ENCODE assay signal across 20 cellular contexts in the genomic region with DNA sequence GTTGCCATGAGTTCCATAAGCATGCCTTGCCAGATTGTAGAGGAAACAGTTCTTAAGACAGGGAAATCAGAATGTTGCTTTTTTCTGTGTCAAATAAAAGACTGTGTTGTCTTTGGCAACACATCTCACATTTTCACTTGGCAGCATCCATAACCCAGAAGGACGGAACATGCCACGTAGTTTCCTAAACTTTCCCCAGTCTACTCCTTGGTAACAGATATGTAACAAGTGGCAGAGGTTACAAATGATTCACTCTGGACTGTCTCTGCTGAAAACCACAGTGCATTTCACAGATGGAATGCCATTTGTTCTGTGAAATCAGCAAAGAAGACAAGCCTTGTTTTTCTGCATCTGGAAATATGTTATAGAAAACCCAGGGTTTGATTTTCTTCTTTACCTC.
A peak's percentile ranks its signal among the peaks of the same experiment; 100 is the strongest.
DNase-seq lines count a peak whose midpoint lies in the region; ATAC-seq and TF ChIP-seq lines count a peak whose summit lies in the region.
"Had no signal": no experiment of that assay in that cellular context is flagged by ENCODE, and none has a peak within 500 bp of the region (broad histone marks: within the 10 kb centered on the region; RNA-seq: fewer than 3 reads in every experiment).

No MANE protein-coding gene starts in this region.

- TF ChIP-seq CTCF in WERI-Rb-1 (IDR thresholded peaks at IDR 0.05; ENCODE audit: low read depth, low read length) (no peak), fibroblast of pulmonary artery (IDR thresholded peaks at IDR 0.05; ENCODE audit: low read length, missing control alignments) (no peak)

- no peak for ATAC-seq in stimulated activated naive CD8-positive, alpha-beta T cell treated with anti-CD3 and anti-CD28 coated beads, Interleukin-15, Interleukin-2, amounts not matched to agents 100 U/mL and 50 U/mL, for 24 hours
- ATAC-seq: HCT116; right lobe of liver; stimulated activated naive CD8-positive, alpha-beta T cell treated with anti-CD3 and anti-CD28 coated beads, Interleukin-15, amount 100 ng/mL, for 72 hours; T-cell had no signal

- peak overlapping the region; percentile 63 for H3K27ac ChIP-seq in WERI-Rb-1
- H3K27ac ChIP-seq: colonic mucosa, PC-9, right lobe of liver had no signal

- H3K36me3 ChIP-seq in WERI-Rb-1, result no peaks in the 10 kb centered on the region
- H3K36me3 ChIP-seq: colonic mucosa, right lobe of liver had no signal

- H3K27me3 ChIP-seq in WERI-Rb-1 (ENCODE audit: insufficient read depth, low read depth, severe bottlenecking), result no peaks in the 10 kb centered on the region
- H3K27me3 ChIP-seq: colonic mucosa, right lobe of liver had no signal

- no peaks in the 10 kb centered on the region for H3K9me3 ChIP-seq in WERI-Rb-1 (ENCODE audit: severe bottlenecking)
- H3K9me3 ChIP-seq: colonic mucosa, right lobe of liver had no signal

- H3K4me3 ChIP-seq in WERI-Rb-1 (ENCODE audit: low read depth, low read length) (no peak overlapping the region), fibroblast of pulmonary artery (replicated peaks; ENCODE audit: low read depth, low read length) (no peak overlapping the region), skeletal muscle cell (ENCODE audit: low read depth, low read length) (no peak overlapping the region)
- H3K4me3 ChIP-seq: colonic mucosa, PC-9, right lobe of liver had no signal

- peak; percentile 14 for DNase-seq in GM04504 (ENCODE audit: low read depth)
- DNase-seq in WERI-Rb-1, result no peak
- DNase-seq in fibroblast of pulmonary artery (ENCODE audit: low read depth), result peak; percentile 59
- peak; percentile 79 for DNase-seq in skeletal muscle cell (ENCODE audit: low read depth)
- no peak for DNase-seq in stimulated activated naive CD8-positive, alpha-beta T cell treated with anti-CD3 and anti-CD28 coated beads, Interleukin-15, Interleukin-2, amounts not matched to agents 100 U/mL and 50 U/mL, for 24 hours
- DNase-seq in effector CD4-positive, alpha-beta T cell, result no peak
- no peak for DNase-seq in iPS-NIHi11 (ENCODE audit: low spot score)
- no peak for DNase-seq in HPDE6-E6E7 (ENCODE audit: extremely low spot score)
- DNase-seq: activated CD4-positive, CD25-positive, alpha-beta regulatory T cell; activated CD8-positive, alpha-beta memory T cell treated with anti-CD3 and anti-CD28 coated beads, Interleukin-2, amount 50 U/mL, for 48 hours; activated naive CD8-positive, alpha-beta T cell treated with anti-CD3 and anti-CD28 coated beads, Interleukin-2, amount 10 ng/mL, durations not matched to agents 7 days and 5 days; colonic mucosa; naive B cell; NCI-H1105; NCI-H510A treated with DMSO at 0.1 percent for 48 hours; PC-9; right lobe of liver; stimulated activated naive CD8-positive, alpha-beta T cell treated with anti-CD3 and anti-CD28 coated beads, Interleukin-15, amount 100 ng/mL, for 72 hours; T-cell had no signal

Comparison
In these comparisons a context has a peak if more than half of its experiments do, and no peak if none do; other contexts are left out.
1. DNase-seq: peak in GM04504 (single experiment), fibroblast of pulmonary artery (single experiment) and skeletal muscle cell (single experiment); none in WERI-Rb-1 (single experiment), stimulated activated naive CD8-positive, alpha-beta T cell treated with anti-CD3 and anti-CD28 coated beads, Interleukin-15, Interleukin-2, amounts not matched to agents 100 U/mL and 50 U/mL, for 24 hours (single experiment), effector CD4-positive, alpha-beta T cell (single experiment), iPS-NIHi11 (single experiment) and HPDE6-E6E7 (single experiment).